ENCODE assay signal across 7 cellular contexts in the genomic region with DNA sequence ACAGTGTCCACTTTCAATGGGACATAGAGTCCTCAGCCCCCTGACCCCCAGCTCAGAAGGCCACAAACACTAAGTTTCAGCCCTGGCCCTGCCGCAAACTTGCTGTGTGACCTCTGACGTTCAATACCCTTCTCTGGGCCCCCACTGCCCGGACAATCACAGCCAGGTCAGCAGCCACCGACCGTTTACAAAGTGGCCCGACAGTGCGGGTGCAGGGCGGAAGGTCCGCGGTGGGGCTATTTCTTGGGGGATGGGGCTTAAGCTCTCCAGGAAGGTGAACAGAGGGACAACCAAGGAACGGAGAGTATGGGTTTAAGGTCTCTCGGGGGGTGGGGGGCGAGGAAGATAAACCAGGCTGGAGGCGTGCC. TPM values are rescaled to one million over a fixed set of nuclear protein-coding genes. Genes with fewer than 3 reads are reported as not detected.
A peak's percentile ranks its signal among the peaks of the same experiment; 100 is the strongest.
DNase-seq lines count a peak whose midpoint lies in the region; ATAC-seq and TF ChIP-seq lines count a peak whose summit lies in the region.

No MANE protein-coding gene starts in this region.

- peak overlapping the region; percentile 99 for H3K27ac Mint-ChIP-seq in activated naive CD8-positive, alpha-beta T cell treated with anti-CD3 and anti-CD28 coated beads, Interleukin-2, amount 50 U/mL, for 24 hours

- no peaks in the 10 kb centered on the region for H3K9me3 Mint-ChIP-seq in activated naive CD8-positive, alpha-beta T cell treated with anti-CD3 and anti-CD28 coated beads, Interleukin-2, amount 50 U/mL, for 24 hours

- peak overlapping the region; percentile 95 for H3K27ac ChIP-seq in substantia nigra (ENCODE audit: low read depth, low read length, poor library complexity, severe bottlenecking)

- in situ Hi-C loops in KBM-7 (cut with MboI; ENCODE audit: low pct_unique_long_range_greater_than_20kb, low sequenced_read_pairs) = no loop called here

- peaks cover 8% of the 10 kb centered on the region for H3K27me3 Mint-ChIP-seq in activated naive CD8-positive, alpha-beta T cell treated with anti-CD3 and anti-CD28 coated beads, Interleukin-2, amount 50 U/mL, for 24 hours

- no peaks in the 10 kb centered on the region for H3K27me3 ChIP-seq in kidney epithelial cell (ENCODE audit: control insufficient read depth, insufficient read depth, low read length)

- TF ChIP-seq CTCF in kidney epithelial cell (IDR thresholded peaks at IDR 0.05; ENCODE audit: insufficient read depth, low read length, poor library complexity, severe bottlenecking) = no peak

- H3K4me3 Mint-ChIP-seq in activated naive CD8-positive, alpha-beta T cell treated with anti-CD3 and anti-CD28 coated beads, Interleukin-2, amount 50 U/mL, for 24 hours = peak overlapping the region; percentile 99

- peaks cover 35% of the 10 kb centered on the region for H3K4me1 Mint-ChIP-seq in activated naive CD8-positive, alpha-beta T cell treated with anti-CD3 and anti-CD28 coated beads, Interleukin-2, amount 50 U/mL, for 24 hours

- no peak for ATAC-seq in activated naive CD8-positive, alpha-beta T cell treated with anti-CD3 and anti-CD28 coated beads, Interleukin-2, amount 50 U/mL, for 24 hours
- no peak for ATAC-seq in HG03342 (IDR thresholded peaks at IDR 0.05; ENCODE audit: unreplicated experiment)

- peaks cover 24% of the 10 kb centered on the region for H3K36me3 Mint-ChIP-seq in activated naive CD8-positive, alpha-beta T cell treated with anti-CD3 and anti-CD28 coated beads, Interleukin-2, amount 50 U/mL, for 24 hours (ENCODE audit: low read depth)

- H3K36me3 ChIP-seq in kidney epithelial cell (ENCODE audit: control insufficient read depth, insufficient read depth, low read length) = peaks cover 5% of the 10 kb centered on the region

- peak overlapping the region; percentile 99 for H3K4me3 ChIP-seq in kidney epithelial cell (ENCODE audit: low read depth, low read length)

- peak; percentile 10 for DNase-seq in KBM-7
- DNase-seq in activated naive CD8-positive, alpha-beta T cell treated with anti-CD3 and anti-CD28 coated beads, Interleukin-2, amount 50 U/mL, for 24 hours = no peak
- DNase-seq in kidney epithelial cell (ENCODE audit: low read depth) = no peak
- no peak for DNase-seq in substantia nigra (lab: John Stamatoyannopoulos, UW)
- no peak for DNase-seq in central memory CD4-positive, alpha-beta T cell
- no peak for DNase-seq in medulla oblongata (ENCODE audit: extremely low spot score)

RNA-seq across cellular contexts. Expression of gene SMIM7, which starts 0.5 kb away (rescaled TPM):
- 90.5 and 90.8 TPM in 2 replicates for total RNA-seq in kidney epithelial cell

RNA-seq across cellular contexts. Expression of gene TMEM38A, which starts 1.5 kb away (rescaled TPM):
- total RNA-seq in kidney epithelial cell = 2.2 and 4.1 TPM in 2 replicates

RNA-seq across cellular contexts. Expression of gene MED26, which starts 31.4 kb away (rescaled TPM):
- total RNA-seq in kidney epithelial cell = 7.0 and 8.2 TPM in 2 replicates
